Comparison of ENCODE assay signal across 13 cellular contexts in the genomic region with DNA sequence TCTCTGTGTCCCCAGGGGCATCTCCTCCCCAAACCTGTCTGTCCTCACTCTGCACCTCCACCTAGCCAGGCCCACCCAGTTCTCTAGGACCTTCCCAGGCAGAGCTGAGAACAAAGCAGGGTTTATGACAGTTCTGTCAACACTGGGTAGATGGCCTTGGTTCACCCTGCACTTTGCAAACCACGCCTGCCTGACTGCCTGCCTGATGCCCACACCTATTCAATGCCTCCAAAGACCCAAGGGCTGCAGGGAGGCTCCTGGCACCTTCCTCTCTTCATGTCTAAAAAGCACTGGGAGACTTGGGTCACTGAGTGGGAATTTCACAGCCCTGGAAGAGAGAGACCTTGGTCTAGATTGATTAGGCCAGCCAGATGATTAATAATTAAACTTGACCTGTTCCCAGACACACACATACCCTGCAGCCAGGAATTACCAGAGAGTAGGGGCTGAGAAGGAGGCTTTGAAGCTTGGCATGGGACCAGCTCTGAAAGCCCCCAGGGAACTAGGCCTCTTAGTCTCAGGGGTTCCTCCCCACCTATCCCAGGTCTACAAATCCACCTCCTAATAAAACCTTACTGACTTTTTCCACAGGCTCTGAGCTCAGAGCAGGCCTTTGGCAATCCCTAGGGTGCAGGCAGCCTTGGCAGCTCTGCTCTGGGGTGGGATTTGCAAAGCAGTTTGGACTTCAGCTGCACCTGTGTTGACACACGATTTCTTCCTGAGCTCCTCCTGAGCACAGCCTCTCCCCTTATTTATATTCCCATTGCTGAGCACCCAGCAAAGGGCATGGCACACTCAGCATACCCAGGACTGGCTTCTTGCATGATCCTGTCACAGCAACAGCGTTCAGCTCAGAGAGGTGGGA. TPM values are rescaled to one million over a fixed set of nuclear protein-coding genes. Genes with fewer than 3 reads are reported as not detected.
DNase-seq lines count a peak whose midpoint lies in the region; ATAC-seq, FAIRE-seq and TF ChIP-seq lines count a peak whose summit lies in the region.
"Had no signal": no experiment of that assay in that cellular context is flagged by ENCODE, and none has a peak within 500 bp of the region (broad histone marks: within the 10 kb centered on the region; RNA-seq: fewer than 3 reads in every experiment).

No MANE protein-coding gene starts in this region.

- no TSS peak for BruUV-seq in GM12878 (replicated peaks; lab: Mats Ljungman, UMichigan)

- RAD21 ChIA-PET in GM12878 (lab: Charles Lee; ENCODE audit: unreplicated experiment) = interaction anchor here (0.7 to 7.3 kb wide), 15 partner anchors 9 to 98 kb away, joined by 3 to 153 read pairs (median 4); partner anchors contain the start of gene PDCD4

- no peak for ATAC-seq in CD4-positive, CD25-positive, alpha-beta regulatory T cell (ENCODE audit: low read depth in 2 of 2)
- ATAC-seq in GM12878 = peak; percentile 3; the same call in 1 of the 3 replicates
- no peak for ATAC-seq in naive B cell (ENCODE audit: low read depth in 2 of 2)

- TF ChIP-seq CTCF in HEK293 (tag by site-specific recombination; IDR thresholded peaks at IDR 0.05) (no peak), GM12878 (IDR thresholded peaks at IDR 0.05 in 2 of 3, conservative IDR thresholded peaks at IDR 0.05 in 1 of 3; ENCODE audit: control insufficient read depth in 2 of 3, extremely low read depth in 1 of 3, insufficient read depth in 1 of 3, low read depth in 3 of 3, low read length in 3 of 3) (no peak), RWPE1 (conservative IDR thresholded peaks at IDR 0.05; ENCODE audit: low read depth) (no peak)

- CTCF ChIA-PET in HEK293 (lab: Yijun Ruan, JAX) = interaction anchor here (0.7 to 1.2 kb wide), 2 partner anchors 43 to 1292 kb away, joined by 3 read pairs; no protein-coding TSS in a partner anchor
- CTCF ChIA-PET in GM12878 (lab: Yijun Ruan, JAX) = interaction anchor here (0.9 to 6.8 kb wide), 7 partner anchors 13 to 47 kb away, joined by 3 to 70 read pairs (median 6); no protein-coding TSS in a partner anchor
- CTCF ChIA-PET in RWPE1 (lab: Yijun Ruan, JAX) = no interaction called here

- no peak overlapping the region for H3K4me2 ChIP-seq in GM12878 (ENCODE audit: control insufficient read depth, insufficient read depth)

- no peaks in the 10 kb centered on the region for H3K27me3 Mint-ChIP-seq in CD4-positive, CD25-positive, alpha-beta regulatory T cell
- no peaks in the 10 kb centered on the region for H3K27me3 Mint-ChIP-seq in naive B cell

- no peaks in the 10 kb centered on the region for H4K20me1 ChIP-seq in GM12878 (ENCODE audit: control insufficient read depth, insufficient read depth)

- H3K4me1 Mint-ChIP-seq in CD4-positive, CD25-positive, alpha-beta regulatory T cell = peaks cover 11 to 59% (median 22%) of the 10 kb centered on the region in 4 donors
- H3K4me1 Mint-ChIP-seq in naive B cell = peaks cover 82 to 87% (median 85%) of the 10 kb centered on the region in 3 donors

- no peak for TF ChIP-seq EP300 in GM12878 (IDR thresholded peaks at IDR 0.05; ENCODE audit: borderline replicate concordance in 1 of 2, control insufficient read depth in 1 of 2, low read depth in 2 of 2, low read length in 2 of 2)

- TF ChIP-seq RAD21 in GM12878 (IDR thresholded peaks at IDR 0.05; ENCODE audit: insufficient read depth, low read depth, low read length) = no peak

- no peaks in the 10 kb centered on the region for H3K36me3 Mint-ChIP-seq in CD4-positive, CD25-positive, alpha-beta regulatory T cell
- no peaks in the 10 kb centered on the region for H3K36me3 Mint-ChIP-seq in naive B cell

- no peaks in the 10 kb centered on the region for H3K36me3 ChIP-seq in CD4-positive, CD25-positive, alpha-beta regulatory T cell (ENCODE audit: control insufficient read depth, insufficient read depth, low read length)
- H3K36me3 ChIP-seq in HEK293 (ENCODE audit: control insufficient read depth in 2 of 2, insufficient read depth in 1 of 2, low read length in 2 of 2) (no peaks in the 10 kb centered on the region), GM12878 (ENCODE audit: control insufficient read depth in 2 of 2, insufficient read depth in 2 of 2, low read length in 1 of 2) (no peaks in the 10 kb centered on the region)
- H3K36me3 ChIP-seq: tibial artery had no signal

- no peak overlapping the region for H3K9ac ChIP-seq in GM12878 (ENCODE audit: control insufficient read depth, insufficient read depth, low read length)

- no peaks in the 10 kb centered on the region for H3K9me3 ChIP-seq in CD4-positive, CD25-positive, alpha-beta regulatory T cell (ENCODE audit: control insufficient read depth in 2 of 2, low read length in 2 of 2)
- H3K9me3 ChIP-seq in HEK293 (ENCODE audit: control insufficient read depth, insufficient read depth, low read depth, low read length) (no peaks in the 10 kb centered on the region), GM12878 (replicated peaks; ENCODE audit: control insufficient read depth, insufficient read depth, low read length) (no peaks in the 10 kb centered on the region)
- H3K9me3 ChIP-seq: tibial artery had no signal

- no peak for FAIRE-seq in GM12878 (lab: Jason Lieb, UNC)
- FAIRE-seq: bronchial epithelial cell, keratinocyte had no signal

- no peak overlapping the region for H2AFZ ChIP-seq in GM12878 (ENCODE audit: control insufficient read depth, low read depth, low read length)

- in situ Hi-C loops in GM12878 (cut with MboI) = no loop called here

- SMC1A ChIA-PET in GM12878 (lab: Charles Lee; ENCODE audit: uncharacterized antibody, unreplicated experiment) = interaction anchor here (0.8 to 12.5 kb wide), 18 partner anchors 9 to 96 kb away, joined by 3 to 188 read pairs (median 6); partner anchors contain the start of genes BBIP1 and PDCD4

- 81% methylated on average over 3 of the region's 3 CpGs for WGBS in GM12878 (ENCODE audit: insufficient coverage, insufficient replicate concordance, low lambda C conversion rate, missing lambda C conversion rate)

- no peak overlapping the region for H3K27ac ChIP-seq in CD4-positive, CD25-positive, alpha-beta regulatory T cell (ENCODE audit: insufficient read depth, low read length, poor library complexity, severe bottlenecking)
- H3K27ac ChIP-seq in HEK293 (ENCODE audit: extremely low read depth, low read depth, low read length) = no peak overlapping the region
- 0 out of 2 replicates have a peak overlapping the region, but pooled peaks have one; percentile 20 for H3K27ac ChIP-seq in GM12878 (ENCODE audit: control insufficient read depth, insufficient read depth)
- no peak overlapping the region; the same call in 1 of the 2 replicates for H3K27ac ChIP-seq in RWPE1
- H3K27ac ChIP-seq: tibial artery had no signal

- peaks cover 10% of the 10 kb centered on the region for H3K79me2 ChIP-seq in GM12878 (ENCODE audit: control insufficient read depth, insufficient read depth, low read length)

- no peaks in the 10 kb centered on the region for H3K27me3 ChIP-seq in CD4-positive, CD25-positive, alpha-beta regulatory T cell (ENCODE audit: control insufficient read depth, insufficient read depth, low read length)
- H3K27me3 ChIP-seq in GM12878 (replicated peaks in 1 of 2; ENCODE audit: control insufficient read depth in 2 of 2, insufficient read depth in 2 of 2, low read length in 1 of 2) = no peaks in the 10 kb centered on the region
- H3K27me3 ChIP-seq: tibial artery had no signal

- POLR2A ChIA-PET in HEK293 (lab: Yijun Ruan, JAX) = interaction anchor here (0.5 to 0.6 kb wide), 2 partner anchors 33 to 414 kb away, joined by 4 read pairs; no protein-coding TSS in a partner anchor
- POLR2A ChIA-PET in GM12878 (lab: Charles Lee) = interaction anchor here (0.5 to 7.4 kb wide), 15 partner anchors 9 to 1482 kb away, joined by 3 to 145 read pairs (median 5); partner anchors contain the start of gene PDCD4
- POLR2A ChIA-PET in RWPE1 (lab: Yijun Ruan, JAX; ENCODE audit: low non-redundant PET) = no interaction called here

- intact Hi-C loops in GM12878 (cut with micrococcal nuclease; ENCODE audit: unreplicated experiment) = no loop called here

- peaks cover 20% of the 10 kb centered on the region for H3K4me1 ChIP-seq in CD4-positive, CD25-positive, alpha-beta regulatory T cell (ENCODE audit: control insufficient read depth, insufficient read depth, low read length, poor library complexity, severe bottlenecking)
- H3K4me1 ChIP-seq in HEK293 (ENCODE audit: control insufficient read depth, insufficient read depth, low read length) (peaks cover 5% of the 10 kb centered on the region; the same call in 1 of the 2 replicates), GM12878 (ENCODE audit: control insufficient read depth, insufficient read depth, low read length) (peaks cover 67% of the 10 kb centered on the region)

- DNase-seq in CD4-positive, CD25-positive, alpha-beta regulatory T cell = no peak
- DNase-seq in GM12878 (ENCODE audit: low read depth, low spot score) (no peak), naive B cell (no peak), NCI-H1694 treated with DMSO at 0.1 percent for 48 hours (lab: John Stamatoyannopoulos, UW) (no peak), RWPE1 (ENCODE audit: low spot score) (no peak), NCI-H1105 (lab: John Stamatoyannopoulos, UW) (no peak), kidney glomerular epithelial cell (lab: John Stamatoyannopoulos, UW) (no peak)
- DNase-seq: activated T-cell treated with anti-CD3 and anti-CD28 coated beads, Interleukin-2, amount 50 U/mL, for 48 hours; NCI-H2081 treated with DMSO at 0.1 percent for 48 hours; tibial artery had no signal

- H3K4me3 ChIP-seq in CD4-positive, CD25-positive, alpha-beta regulatory T cell (ENCODE audit: low read depth, low read length) = no peak overlapping the region
- H3K4me3 ChIP-seq in HEK293 (ENCODE audit: low read depth, low read length) (no peak overlapping the region), GM12878 (no peak overlapping the region)
- H3K4me3 ChIP-seq: tibial artery had no signal

- peak overlapping the region in 1 of 4 donors; percentile 18 for H3K4me3 Mint-ChIP-seq in CD4-positive, CD25-positive, alpha-beta regulatory T cell
- H3K4me3 Mint-ChIP-seq in naive B cell = peak overlapping the region in 7 of 8 donors; percentile 16 to 82 (median 69)

- peaks cover 0 to 4% (median 0%) of the 10 kb centered on the region in 7 donors for H3K9me3 Mint-ChIP-seq in CD4-positive, CD25-positive, alpha-beta regulatory T cell
- H3K9me3 Mint-ChIP-seq in naive B cell = peaks cover 0 to 5% (median 0%) of the 10 kb centered on the region in 7 donors

- peak overlapping the region in 2 of 3 donors; percentile 58 to 69 for H3K27ac Mint-ChIP-seq in CD4-positive, CD25-positive, alpha-beta regulatory T cell
- H3K27ac Mint-ChIP-seq in naive B cell = peak overlapping the region in 5 of 6 donors; percentile 82 to 99 (median 89)

- no peak for TF ChIP-seq POLR2A in GM12878 (IDR thresholded peaks at IDR 0.05; ENCODE audit: low read depth, low read length)

RNA-seq across cellular contexts. Expression of gene PDCD4, which starts 25.7 kb away (rescaled TPM):
- 213 TPM for total RNA-seq in CD4-positive, CD25-positive, alpha-beta regulatory T cell
- polyA plus RNA-seq in CD4-positive, CD25-positive, alpha-beta regulatory T cell = 100 to 1,000 TPM; 167 to 224 (median 195) TPM
- total RNA-seq in GM12878 (2013; cell fraction: nucleolus; rRNA removed) = 343 and 354 TPM in 2 replicates
- total RNA-seq in GM12878 (2014; rRNA removed) (106 and 108 TPM in 2 replicates), GM12878 (2014; rRNA removed; fragmentation: Illumina TruSeq; extraction: Trizol) (168 and 179 TPM in 2 replicates), GM12878 (2021) (169 and 181 TPM in 2 replicates)
- polyA plus RNA-seq in GM12878 (2011; ENCODE audit: low read depth) = 158 TPM
- polyA plus RNA-seq in GM12878 (2011; rRNA removed) (189 and 280 TPM in 2 replicates), GM12878 (2014; fragmentation: Illumina TruSeq; extraction: Trizol) (219 and 380 TPM in 2 replicates), GM12878 (2014; fragmentation: Nextera tagmentation; extraction: Ambion mirVana) (100 to 1,000 TPM; 101 to 138 TPM), GM12878 (2014; rRNA removed) (155 and 174 TPM in 2 replicates), GM12878 (2016; fragmentation: Nextera tagmentation; extraction: Ambion mirVana) (100 to 1,000 TPM; 341 to 372 TPM), naive B cell (ENCODE audit: low read depth in 6 of 6) (100 to 1,000 TPM; 197 to 439 (median 323) TPM)
- polyA plus RNA-seq in GM12878 (2011; cell fraction: cytosol; rRNA removed) = 33.8 and 38.8 TPM in 2 replicates
- polyA plus RNA-seq in GM12878 (2011; cell fraction: nucleus; rRNA removed) = 93.5 and 111 TPM in 2 replicates
- 313 and 387 TPM in 2 replicates for polyA plus RNA-seq in GM12878 (2012)
- 37.1 and 72.9 TPM in 2 replicates for polyA minus RNA-seq in GM12878 (2011; rRNA and poly(A)+ RNA removed)
- polyA minus RNA-seq in GM12878 (2011; cell fraction: cytosol; rRNA and poly(A)+ RNA removed) = 31.5 and 42.2 TPM in 2 replicates
- polyA minus RNA-seq in GM12878 (2011; cell fraction: nucleus; rRNA and poly(A)+ RNA removed) = 57.9 and 72.6 TPM in 2 replicates
